8 cellular contexts compared by ENCODE assay signal in the genomic region with DNA sequence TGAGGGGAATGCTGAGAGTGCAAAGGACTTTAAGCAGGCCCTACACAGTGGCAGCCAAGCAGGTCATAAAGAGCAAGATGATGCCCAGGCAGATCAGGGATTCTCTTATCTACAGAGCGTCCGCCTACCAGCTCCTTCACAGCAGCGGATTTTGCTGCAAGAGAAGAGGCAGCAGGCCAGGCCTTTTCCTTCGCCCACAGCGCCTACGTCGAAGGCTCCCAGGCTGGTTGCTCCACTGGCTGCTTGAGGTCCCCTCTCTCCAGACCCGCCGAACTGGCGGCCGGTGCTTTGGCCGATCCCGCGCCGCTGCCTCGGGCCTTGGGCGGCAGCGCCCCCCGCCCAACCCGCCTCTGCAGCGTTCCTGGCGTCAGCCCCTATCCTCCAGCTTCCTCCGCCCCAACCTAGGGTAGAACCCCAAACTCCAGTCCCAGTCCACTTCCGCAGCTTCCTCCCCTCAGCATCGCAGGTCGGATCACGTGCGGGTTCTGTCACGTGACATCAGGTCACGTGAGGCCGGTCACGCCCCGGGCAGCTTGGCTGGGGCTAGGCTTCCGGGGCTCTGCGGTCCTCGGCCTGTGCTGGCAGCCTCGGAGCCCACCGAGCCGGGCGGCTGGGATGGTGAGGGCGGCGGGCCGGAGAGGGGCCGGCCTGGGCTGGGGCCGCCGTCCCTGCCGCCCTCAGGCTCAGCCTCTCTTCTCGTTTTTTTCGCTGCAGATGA. TPM values are rescaled to one million over a fixed set of nuclear protein-coding genes. Genes with fewer than 3 reads are reported as not detected.
A peak's percentile ranks its signal among the peaks of the same experiment; 100 is the strongest.
DNase-seq lines count a peak whose midpoint lies in the region; ATAC-seq, FAIRE-seq and TF ChIP-seq lines count a peak whose summit lies in the region.
"Not testable (repeated sequence)": the region's sequence is repeated elsewhere in the genome, so short reads cannot be mapped to it uniquely, and the experiment has no call there.

A gene with protein sequence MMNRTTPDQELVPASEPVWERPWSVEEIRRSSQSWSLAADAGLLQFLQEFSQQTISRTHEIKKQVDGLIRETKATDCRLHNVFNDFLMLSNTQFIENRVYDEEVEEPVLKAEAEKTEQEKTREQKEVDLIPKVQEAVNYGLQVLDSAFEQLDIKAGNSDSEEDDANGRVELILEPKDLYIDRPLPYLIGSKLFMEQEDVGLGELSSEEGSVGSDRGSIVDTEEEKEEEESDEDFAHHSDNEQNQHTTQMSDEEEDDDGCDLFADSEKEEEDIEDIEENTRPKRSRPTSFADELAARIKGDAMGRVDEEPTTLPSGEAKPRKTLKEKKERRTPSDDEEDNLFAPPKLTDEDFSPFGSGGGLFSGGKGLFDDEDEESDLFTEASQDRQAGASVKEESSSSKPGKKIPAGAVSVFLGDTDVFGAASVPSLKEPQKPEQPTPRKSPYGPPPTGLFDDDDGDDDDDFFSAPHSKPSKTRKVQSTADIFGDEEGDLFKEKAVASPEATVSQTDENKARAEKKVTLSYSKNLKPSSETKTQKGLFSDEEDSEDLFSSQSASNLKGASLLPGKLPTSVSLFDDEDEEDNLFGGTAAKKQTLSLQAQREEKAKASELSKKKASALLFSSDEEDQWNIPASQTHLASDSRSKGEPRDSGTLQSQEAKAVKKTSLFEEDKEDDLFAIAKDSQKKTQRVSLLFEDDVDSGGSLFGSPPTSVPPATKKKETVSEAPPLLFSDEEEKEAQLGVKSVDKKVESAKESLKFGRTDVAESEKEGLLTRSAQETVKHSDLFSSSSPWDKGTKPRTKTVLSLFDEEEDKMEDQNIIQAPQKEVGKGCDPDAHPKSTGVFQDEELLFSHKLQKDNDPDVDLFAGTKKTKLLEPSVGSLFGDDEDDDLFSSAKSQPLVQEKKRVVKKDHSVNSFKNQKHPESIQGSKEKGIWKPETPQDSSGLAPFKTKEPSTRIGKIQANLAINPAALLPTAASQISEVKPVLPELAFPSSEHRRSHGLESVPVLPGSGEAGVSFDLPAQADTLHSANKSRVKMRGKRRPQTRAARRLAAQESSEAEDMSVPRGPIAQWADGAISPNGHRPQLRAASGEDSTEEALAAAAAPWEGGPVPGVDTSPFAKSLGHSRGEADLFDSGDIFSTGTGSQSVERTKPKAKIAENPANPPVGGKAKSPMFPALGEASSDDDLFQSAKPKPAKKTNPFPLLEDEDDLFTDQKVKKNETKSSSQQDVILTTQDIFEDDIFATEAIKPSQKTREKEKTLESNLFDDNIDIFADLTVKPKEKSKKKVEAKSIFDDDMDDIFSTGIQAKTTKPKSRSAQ (N-terminal part only) (plus strand): TSS at position 564 of the 718 bp plus-strand sequence. CDS start 52 bp downstream, at position 616.

- not testable (repeated sequence) for H2AK5ac ChIP-seq in H1 (ENCODE audit: low read depth, low read length)

- peak; percentile 48 to 60; a peak in 2 of 3 replicates for TF ChIP-seq POLR2A in H1 (IDR thresholded peaks at IDR 0.05; ENCODE audit: control extremely low read depth in 1 of 2, low read depth in 2 of 2, low read length in 2 of 2)

- H3K36me3 ChIP-seq in OCI-LY1 (ENCODE audit: insufficient read depth, low read length); H1 (ENCODE audit: control insufficient read depth in 2 of 4, insufficient read depth in 4 of 4, low read length in 3 of 4): not testable (repeated sequence)

- not testable (repeated sequence) for H3F3A ChIP-seq in OCI-LY1 (ENCODE audit: insufficient read depth, low read length)

- H3K4me2 ChIP-seq in OCI-LY1 (ENCODE audit: low read length) (peak within 1 kb of the TSS; percentile 71), H1 (ENCODE audit: insufficient read depth in 1 of 2, low read depth in 2 of 2, low read length in 2 of 2) (peak within 1 kb of the TSS; percentile 20 to 71)

- not testable (repeated sequence) for H2AFZ ChIP-seq in OCI-LY1 (ENCODE audit: low read length); H1 (ENCODE audit: low read length)

- CTCF ChIA-PET in H1 (lab: Charles Lee; ENCODE audit: partially characterized antibody): not testable (repeated sequence)

- TF ChIP-seq CTCF in OCI-LY1 (IDR thresholded peaks at IDR 0.05; ENCODE audit: low read length); H1 (IDR thresholded peaks at IDR 0.05; ENCODE audit: control extremely low read depth in 1 of 3, insufficient read depth in 1 of 3, low read depth in 1 of 3, low read length in 3 of 3): not testable (repeated sequence)

- not testable (repeated sequence) for H2BK20ac ChIP-seq in H1 (ENCODE audit: low read length)

- H3K79me2 ChIP-seq in OCI-LY1 (ENCODE audit: insufficient read depth, low read length); H1 (ENCODE audit: control insufficient read depth in 1 of 2, insufficient read depth in 2 of 2, low read length in 2 of 2): not testable (repeated sequence)

- H3K4ac ChIP-seq in H1 (replicated peaks; ENCODE audit: insufficient read length, low read depth, low read length): not testable (repeated sequence)

- DNase-seq in COR-L47 (lab: John Stamatoyannopoulos, UW) (peak; percentile 61), HT1080 (ENCODE audit: low read depth) (peak; percentile 86), H1 (ENCODE audit: low read depth in 1 of 2, low spot score in 2 of 2) (peak; percentile 34 to 95), medulla oblongata (ENCODE audit: extremely low spot score) (peak; percentile 80)
- peak; percentile 83 for DNase-seq in activated CD8-positive, alpha-beta memory T cell treated with anti-CD3 and anti-CD28 coated beads, Interleukin-2, amount 50 U/mL, for 24 hours (ENCODE audit: extremely low read depth)
- DNase-seq in stimulated activated CD4-positive, alpha-beta T cell treated with anti-CD3 and anti-CD28 coated beads, TNF-alpha, amount 100 ng/mL, for 48 hours (ENCODE audit: low read depth in 3 of 3): peak; percentile 86 to 96 (median 89)

- not testable (repeated sequence) for H4K20me1 ChIP-seq in OCI-LY1 (ENCODE audit: insufficient read depth, low read length); H1 (replicated peaks in 1 of 2; ENCODE audit: control insufficient read depth in 1 of 2, insufficient read depth in 2 of 2, low read length in 2 of 2)

- H2BK120ac ChIP-seq in H1 (replicated peaks; ENCODE audit: low read depth, low read length): not testable (repeated sequence)

- H3K4me3 ChIP-seq in OCI-LY1 (ENCODE audit: low read depth, low read length, poor library complexity, severe bottlenecking) (peak within 1 kb of the TSS; percentile 69), H1 (ENCODE audit: extremely low read depth in 1 of 4, insufficient read depth in 2 of 4, low read depth in 3 of 4, low read length in 4 of 4) (peak within 1 kb of the TSS; percentile 52 to 77 (median 60))

- peak in 1 of 2 experiments; percentile 7; a peak in 1 of 4 replicates for TF ChIP-seq RAD21 in H1 (IDR thresholded peaks at IDR 0.05 in 1 of 2, conservative IDR thresholded peaks at IDR 0.05 in 1 of 2; ENCODE audit: low read depth in 2 of 2, low read length in 2 of 2)

- H2BK12ac ChIP-seq in H1 (ENCODE audit: low read depth, low read length): not testable (repeated sequence)

- H3K23me2 ChIP-seq in H1 (ENCODE audit: low read depth, low read length): not testable (repeated sequence)

- not testable (repeated sequence) for FAIRE-seq in H1 (lab: Jason Lieb, UNC)

- not testable (repeated sequence) for H4K91ac ChIP-seq in H1 (replicated peaks; ENCODE audit: insufficient read length, low read length)

- H3K56ac ChIP-seq in H1 (replicated peaks; ENCODE audit: insufficient read length, low read depth, low read length): not testable (repeated sequence)

- H2BK15ac ChIP-seq in H1 (ENCODE audit: low read length): not testable (repeated sequence)

- not testable (repeated sequence) for H3K14ac ChIP-seq in H1 (ENCODE audit: insufficient read length)

- POLR2A ChIA-PET in H1 (lab: Charles Lee; ENCODE audit: partially characterized antibody): not testable (repeated sequence)

- H3K9me2 ChIP-seq in OCI-LY1 (ENCODE audit: low read depth, low read length): not testable (repeated sequence)

- not testable (repeated sequence) for H3K27ac ChIP-seq in OCI-LY1 (ENCODE audit: low read depth, low read length, poor library complexity, severe bottlenecking); H1 (ENCODE audit: low read depth, low read length)

- not testable (repeated sequence) for H3K27me3 ChIP-seq in OCI-LY1 (ENCODE audit: insufficient read depth, low read length); H1 (replicated peaks in 1 of 4; ENCODE audit: control insufficient read depth in 3 of 4, extremely low read depth in 1 of 4, insufficient read depth in 3 of 4, low read length in 3 of 4)

- 2% methylated on average over 35 of the region's 49 CpGs; no CpG with 5 or more reads in 1 of the 2 experiments for WGBS in H1 (ENCODE audit: extremely low coverage in 1 of 2, insufficient coverage in 1 of 2, insufficient read length in 1 of 2, insufficient replicate concordance in 2 of 2, low coverage in 1 of 2, low lambda C conversion rate in 2 of 2, missing lambda C conversion rate in 1 of 2), 2 experiments

- H3K4me1 ChIP-seq in OCI-LY1 (ENCODE audit: insufficient read depth, low read length, severe bottlenecking): peaks cover 12% of the 10 kb centered on the region
- not testable (repeated sequence) for H3K4me1 ChIP-seq in H1 (replicated peaks in 1 of 4; ENCODE audit: control insufficient read depth in 3 of 4, insufficient read depth in 4 of 4, low read length in 3 of 4)

- H3K9ac ChIP-seq in OCI-LY1 (ENCODE audit: low read length) (peak within 1 kb of the TSS; percentile 60), H1 (replicated peaks in 1 of 4; ENCODE audit: extremely low read depth in 1 of 4, low read depth in 3 of 4, low read length in 3 of 4) (peak within 1 kb of the TSS in 3 of 4 experiments; percentile 22 to 82 (median 44); a peak in 5 of 7 replicates)

- not testable (repeated sequence) for H4K5ac ChIP-seq in H1 (ENCODE audit: insufficient read length, low read depth, low read length)

- not testable (repeated sequence) for H3K23ac ChIP-seq in H1 (ENCODE audit: insufficient read length)

- H3K18ac ChIP-seq in H1 (ENCODE audit: extremely low read depth, low read length): not testable (repeated sequence)

- H3K79me1 ChIP-seq in H1 (ENCODE audit: low read depth, low read length): not testable (repeated sequence)

- H4K8ac ChIP-seq in H1 (ENCODE audit: extremely low read depth, insufficient read depth, low read length): peak within 1 kb of the TSS; percentile 79; the same call in 1 of the 2 replicates

- ATAC-seq in GM21381 (IDR thresholded peaks at IDR 0.05; ENCODE audit: unreplicated experiment): peak; percentile 93

- TF ChIP-seq EP300 in H1 (IDR thresholded peaks at IDR 0.05; ENCODE audit: borderline replicate concordance in 1 of 2, low read depth in 2 of 2, low read length in 2 of 2): not testable (repeated sequence)

- not testable (repeated sequence) for H2BK5ac ChIP-seq in H1 (ENCODE audit: low read depth, low read length)

- H3K9me3 ChIP-seq in OCI-LY1 (ENCODE audit: low read length); H1 (ENCODE audit: insufficient read depth in 2 of 2, low read depth in 1 of 2, low read length in 1 of 2): not testable (repeated sequence)

RNA-seq across cellular contexts. Expression of the gene that starts here (rescaled TPM):
- total RNA-seq in HT1080 (2014; rRNA removed; shearing (Covaris generic)): 13.0 and 18.6 TPM in 2 replicates
- polyA plus RNA-seq in HT1080 (2015; cell fraction: cytosol; rRNA removed): 9.3 and 10.8 TPM in 2 replicates
- 45.4 and 48.0 TPM in 2 replicates for polyA plus RNA-seq in HT1080 (2015; cell fraction: nucleus; rRNA removed)
- total RNA-seq in H1 (2021; fragmentation: NEBNext Ultra II Directional; extraction: Animal tissue kit (Norgen Biotek cat#: 25700)): 28.1 and 33.8 TPM in 2 replicates
- 7.0 and 8.0 TPM in 2 replicates for polyA plus RNA-seq in H1 (2011; rRNA removed)
- 14.8 TPM for polyA plus RNA-seq in H1 (2011; cell fraction: cytosol; rRNA removed)
- polyA plus RNA-seq in H1 (2011; cell fraction: nucleus; rRNA removed): 19.8 TPM
- 16.3 to 23.9 TPM (median 19.7 TPM) in 4 replicates for polyA plus RNA-seq in H1 (2012, experiment 1 of 2)
- 2.0 TPM for polyA plus RNA-seq in H1 (2012, experiment 2 of 2)
- 18.4 TPM for polyA plus RNA-seq in H1 (2013, experiment 1 of 2)
- polyA plus RNA-seq in H1 (2013, experiment 2 of 2): 16.5 TPM
- 15.4 and 26.0 TPM in 2 replicates for polyA minus RNA-seq in H1 (2011; rRNA and poly(A)+ RNA removed)
- 18.4 TPM for polyA minus RNA-seq in H1 (2011; cell fraction: cytosol; rRNA and poly(A)+ RNA removed)
- polyA minus RNA-seq in H1 (2011; cell fraction: nucleus; rRNA and poly(A)+ RNA removed): 16.3 TPM
